Comparison of ENCODE assay signal across 8 cellular contexts in the genomic region with DNA sequence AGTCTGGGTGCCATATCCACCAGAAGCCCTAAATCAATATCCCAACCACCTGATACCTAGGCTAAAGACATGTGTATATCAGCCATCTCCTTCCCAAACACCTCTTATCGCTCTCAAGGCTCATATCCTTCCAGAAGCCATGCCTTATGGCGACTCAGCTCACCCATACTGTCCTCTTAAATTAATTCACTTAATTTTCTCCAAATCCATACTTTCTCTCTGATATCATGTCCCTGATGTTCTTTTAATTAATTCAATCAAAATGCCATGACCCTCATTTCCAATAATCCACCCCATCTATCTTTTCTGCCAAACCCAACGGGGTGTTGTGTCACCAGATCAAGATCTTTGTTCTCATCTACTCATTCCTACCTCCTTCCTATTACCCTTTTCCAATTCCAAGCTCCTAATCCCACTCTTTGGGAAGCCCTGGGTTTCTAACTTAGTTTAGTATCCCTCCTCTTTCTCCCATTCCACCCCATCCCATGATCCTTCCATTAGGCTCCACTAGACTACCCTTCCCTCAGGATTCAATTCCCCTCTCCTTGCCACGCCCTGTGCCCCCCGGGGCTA. TPM values are rescaled to one million over a fixed set of nuclear protein-coding genes. Genes with fewer than 3 reads are reported as not detected.
DNase-seq lines count a peak whose midpoint lies in the region; ATAC-seq and TF ChIP-seq lines count a peak whose summit lies in the region.

No MANE protein-coding gene starts in this region.

- peak overlapping the region; percentile 96 for H3K27ac ChIP-seq in mammary epithelial cell (ENCODE audit: insufficient read depth, low read depth, low read length)

- H3K4me3 Mint-ChIP-seq in stimulated activated naive CD8-positive, alpha-beta T cell treated with anti-CD3 and anti-CD28 coated beads, Interleukin-15, Interleukin-2, amounts not matched to agents 100 ng/mL and 50 ng/mL, for 24 hours, result peak overlapping the region; percentile 93

- no peak for ATAC-seq in stimulated activated naive CD8-positive, alpha-beta T cell treated with anti-CD3 and anti-CD28 coated beads, Interleukin-15, Interleukin-2, amounts not matched to agents 100 U/mL and 50 U/mL, for 24 hours
- no peak for ATAC-seq in mucosa of descending colon

- dilution Hi-C loops in mammary epithelial cell (cut with HindIII; ENCODE audit: low sequenced_read_pairs), result no loop called here

- no peaks in the 10 kb centered on the region for H3K9me3 Mint-ChIP-seq in stimulated activated naive CD8-positive, alpha-beta T cell treated with anti-CD3 and anti-CD28 coated beads, Interleukin-15, Interleukin-2, amounts not matched to agents 100 ng/mL and 50 ng/mL, for 24 hours

- peak overlapping the region; percentile 75 for H2AFZ ChIP-seq in mammary epithelial cell (ENCODE audit: low read depth, low read length)

- H3K4me2 ChIP-seq in mammary epithelial cell (ENCODE audit: insufficient read depth, low read depth, low read length), result peak overlapping the region; percentile 88

- H3K79me2 ChIP-seq in mammary epithelial cell (ENCODE audit: insufficient read depth, low read length), result peaks cover 51% of the 10 kb centered on the region

- H3K27ac Mint-ChIP-seq in stimulated activated naive CD8-positive, alpha-beta T cell treated with anti-CD3 and anti-CD28 coated beads, Interleukin-15, Interleukin-2, amounts not matched to agents 100 ng/mL and 50 ng/mL, for 24 hours, result peak overlapping the region; percentile 94

- intact Hi-C loops in mammary epithelial cell (cut with micrococcal nuclease) (no loop called here), mucosa of descending colon (cut with DNase I, micrococcal nuclease) (no loop called here)

- no peak for TF ChIP-seq CTCF in mammary epithelial cell (conservative IDR thresholded peaks at IDR 0.05 in 1 of 2, IDR thresholded peaks at IDR 0.05 in 1 of 2; ENCODE audit: extremely low read depth in 1 of 2, insufficient read depth in 1 of 2, low read depth in 1 of 2, low read length in 2 of 2)
- no peak for TF ChIP-seq CTCF in mucosa of descending colon (IDR thresholded peaks at IDR 0.05)

- no peaks in the 10 kb centered on the region for H3K27me3 ChIP-seq in mammary epithelial cell (ENCODE audit: insufficient read depth, low read length)

- BruUV-seq in mammary epithelial cell (replicated peaks; lab: Mats Ljungman, UMichigan), result no TSS peak

- peaks cover 52% of the 10 kb centered on the region for H3K4me1 Mint-ChIP-seq in stimulated activated naive CD8-positive, alpha-beta T cell treated with anti-CD3 and anti-CD28 coated beads, Interleukin-15, Interleukin-2, amounts not matched to agents 100 ng/mL and 50 ng/mL, for 24 hours (ENCODE audit: low read depth)

- H4K20me1 ChIP-seq in mammary epithelial cell (ENCODE audit: insufficient read depth, low read length), result no peaks in the 10 kb centered on the region

- no peak for DNase-seq in stimulated activated naive CD8-positive, alpha-beta T cell treated with anti-CD3 and anti-CD28 coated beads, Interleukin-15, Interleukin-2, amounts not matched to agents 100 U/mL and 50 U/mL, for 24 hours
- DNase-seq in mammary epithelial cell, result no peak
- DNase-seq in mucosa of descending colon, result no peak
- DNase-seq in RPMI8226, result no peak
- no peak for DNase-seq in DMS53 (lab: John Stamatoyannopoulos, UW)
- DNase-seq in anterior cingulate cortex (lab: John Stamatoyannopoulos, UW), result no peak
- no peak for DNase-seq in hippocampal formation (lab: John Stamatoyannopoulos, UW)

- H3K36me3 ChIP-seq in mammary epithelial cell (ENCODE audit: insufficient read depth, low read length), result no peaks in the 10 kb centered on the region
- H3K36me3 ChIP-seq in mucosa of descending colon (ENCODE audit: low read depth), result no peaks in the 10 kb centered on the region

- 18% methylated on average over 3 of the region's 5 CpGs for WGBS in mammary epithelial cell (ENCODE audit: low coverage, missing lambda C conversion rate)

- CTCF ChIA-PET in mammary epithelial cell (lab: Charles Lee; ENCODE audit: low non-redundant PET), result no interaction called here

- H3K27me3 Mint-ChIP-seq in stimulated activated naive CD8-positive, alpha-beta T cell treated with anti-CD3 and anti-CD28 coated beads, Interleukin-15, Interleukin-2, amounts not matched to agents 100 ng/mL and 50 ng/mL, for 24 hours, result no peaks in the 10 kb centered on the region

- H3K9me3 ChIP-seq in mammary epithelial cell (replicated peaks; ENCODE audit: insufficient read depth, low read length) (no peaks in the 10 kb centered on the region), mucosa of descending colon (no peaks in the 10 kb centered on the region)

- peak overlapping the region; percentile 80 for H3K9ac ChIP-seq in mammary epithelial cell (ENCODE audit: insufficient read depth, low read length)

- H3K36me3 Mint-ChIP-seq in stimulated activated naive CD8-positive, alpha-beta T cell treated with anti-CD3 and anti-CD28 coated beads, Interleukin-15, Interleukin-2, amounts not matched to agents 100 ng/mL and 50 ng/mL, for 24 hours (ENCODE audit: low read depth), result peaks cover 9% of the 10 kb centered on the region

- in situ Hi-C loops in mammary epithelial cell (cut with MboI; ENCODE audit: low sequenced_read_pairs in 2 of 2), result loop anchor here in 1 of 2 donors (10.0 kb wide), 1 partner anchor 49 kb away; a partner anchor contains a TSS

- H3K4me3 ChIP-seq in mammary epithelial cell (replicated peaks in 1 of 3; ENCODE audit: insufficient read depth in 1 of 3, low read depth in 2 of 3, low read length in 3 of 3), result peak overlapping the region; percentile 77 to 86 (median 83)
- peak overlapping the region; percentile 29 for H3K4me3 ChIP-seq in mucosa of descending colon

- H3K4me1 ChIP-seq in mammary epithelial cell (ENCODE audit: insufficient read depth, low read length) (peaks cover 18% of the 10 kb centered on the region), mucosa of descending colon (ENCODE audit: low read depth) (peaks cover 19% of the 10 kb centered on the region)

RNA-seq across cellular contexts. Expression of a gene that starts 0.7 kb away (rescaled TPM):
- total RNA-seq in mammary epithelial cell (10 to 100 TPM; 11.2 to 26.5 TPM), mucosa of descending colon (10 to 100 TPM; 35.6 to 50.9 (median 42.8) TPM)
- 16.4 TPM for polyA plus RNA-seq in mammary epithelial cell
- polyA minus RNA-seq in mammary epithelial cell, result 68.1 TPM

RNA-seq across cellular contexts. Expression of a gene that starts 50.4 kb away (rescaled TPM):
- total RNA-seq in mammary epithelial cell (100 to 1,000 TPM in 1 of 2 donors, 10 to 100 TPM in 1; 47.2 to 140 TPM), mucosa of descending colon (100 to 1,000 TPM; 328 to 354 (median 349) TPM)
- polyA plus RNA-seq in mammary epithelial cell, result 253 TPM
- 356 TPM for polyA minus RNA-seq in mammary epithelial cell
